In genomic region chr1:186144505-186144904, GRCh38 we compare ENCODE assay signal across 19 cellular contexts.
"Had no signal": no experiment of that assay in that cellular context is flagged by ENCODE, and none has a peak within 500 bp of the region (broad histone marks: within the 10 kb centered on the region; RNA-seq: fewer than 3 reads in every experiment).

No MANE protein-coding gene starts in this region.

- DNase-seq: activated B cell treated with CpG ODN at 0.5 μM for 24 hours; activated CD4-positive, alpha-beta T cell treated with anti-CD3 and anti-CD28 coated beads for 36 hours; activated CD4-positive, alpha-beta T cell treated with anti-CD3 and anti-CD28 coated beads, Interleukin-2, amount 50 U/mL, for 4 hours; activated CD8-positive, alpha-beta memory T cell treated with anti-CD3 and anti-CD28 coated beads for 24 hours; activated CD8-positive, alpha-beta memory T cell treated with anti-CD3 and anti-CD28 coated beads, Interleukin-2, amount 50 U/mL, for 4 hours; activated naive CD4-positive, alpha-beta T cell; activated T-cell treated with anti-CD3 and anti-CD28 coated beads, Interleukin-2, amount 50 U/mL, for 4 hours; amygdala; effector memory CD4-positive, alpha-beta T cell; gastrocnemius medialis; hypothalamus; pancreas; psoas muscle; spleen; stimulated activated CD4-positive, alpha-beta T cell treated with anti-CD3 and anti-CD28 coated beads, Interleukin-4, amount 100 ng/mL, for 24 hours; stimulated activated naive CD8-positive, alpha-beta T cell treated with anti-CD3 and anti-CD28 coated beads, Interleukin-15, Interleukin-2, amounts not matched to agents 100 U/mL and 50 U/mL, for 24 hours; T1000 had no signal

- H3K9me3 ChIP-seq: gastrocnemius medialis, pancreas, psoas muscle, right atrium auricular region, spleen had no signal

- H3K4me1 ChIP-seq: gastrocnemius medialis, pancreas, psoas muscle, right atrium auricular region, spleen had no signal

- H3K27me3 ChIP-seq: cardiac muscle cell, gastrocnemius medialis, pancreas, right atrium auricular region, spleen had no signal

- H3K36me3 ChIP-seq: pancreas had no signal

- H3K4me3 ChIP-seq: cardiac muscle cell, gastrocnemius medialis, pancreas, psoas muscle, right atrium auricular region, spleen had no signal
